In genomic region chr6:130713144-130713543, GRCh38 we compare ENCODE assay signal across 22 cellular contexts.
DNase-seq lines count a peak whose midpoint lies in the region; ATAC-seq and TF ChIP-seq lines count a peak whose summit lies in the region.
"Had no signal": no experiment of that assay in that cellular context is flagged by ENCODE, and none has a peak within 500 bp of the region (broad histone marks: within the 10 kb centered on the region; RNA-seq: fewer than 3 reads in every experiment).

No MANE protein-coding gene starts in this region.

- peak overlapping the region; percentile 30 to 97 (median 89) for H3K27ac Mint-ChIP-seq in brain
- no peak overlapping the region for H3K27ac Mint-ChIP-seq in activated naive CD8-positive, alpha-beta T cell treated with anti-CD3 and anti-CD28 coated beads, Interleukin-2, amount 50 U/mL, for 24 hours
- H3K27ac Mint-ChIP-seq: activated B cell treated with CpG ODN at 0.5 μM for 24 hours; activated CD8-positive, alpha-beta T cell treated with anti-CD3 and anti-CD28 coated beads, Interleukin-2, amount 10 ng/mL, durations not matched to agents 7 days and 5 days; activated naive CD4-positive, alpha-beta T cell treated with anti-CD3 and anti-CD28 coated beads, Interleukin-2, amount 50 U/mL, for 72 hours; stimulated activated naive B cell treated with anti-CD40 and anti-IgM and Interleukin-4, amounts not matched to agents 10 μg/mL and 1 μg/mL and 100 μg/mL, for 72 hours had no signal

- H3K79me2 ChIP-seq in trophoblast cell (ENCODE audit: control insufficient read depth, insufficient read depth, low read length, poor library complexity) = no peaks in the 10 kb centered on the region

- H3K4me1 ChIP-seq in HUES6 (ENCODE audit: control insufficient read depth, insufficient read depth, low read length) (peaks cover 53% of the 10 kb centered on the region), iPS DF 6.9 (ENCODE audit: control insufficient read depth, insufficient read depth, low read length) (peaks cover 5% of the 10 kb centered on the region; the same call in 1 of the 2 replicates), trophoblast cell (ENCODE audit: control insufficient read depth in 1 of 2, insufficient read depth in 2 of 2, low read length in 2 of 2) (peaks cover 5 to 6% of the 10 kb centered on the region in 2 experiments)
- H3K4me1 ChIP-seq: tibial artery had no signal

- no peak overlapping the region for H4K91ac ChIP-seq in trophoblast cell (ENCODE audit: low read depth, low read length)

- H4K8ac ChIP-seq in trophoblast cell (ENCODE audit: low read depth, low read length) = no peak overlapping the region

- H3K4me1 Mint-ChIP-seq in brain = peaks cover 52% of the 10 kb centered on the region
- peaks cover 10% of the 10 kb centered on the region for H3K4me1 Mint-ChIP-seq in activated naive CD8-positive, alpha-beta T cell treated with anti-CD3 and anti-CD28 coated beads, Interleukin-2, amount 50 U/mL, for 24 hours

- no peak overlapping the region for H3K14ac ChIP-seq in trophoblast cell (ENCODE audit: low read length)

- H2AK5ac ChIP-seq in trophoblast cell (ENCODE audit: low read length) = no peak overlapping the region

- H2AFZ ChIP-seq in trophoblast cell (ENCODE audit: insufficient read depth, low read length, poor library complexity) = no peak overlapping the region

- H2BK12ac ChIP-seq in trophoblast cell (ENCODE audit: low read length) = no peak overlapping the region

- H3K23ac ChIP-seq in trophoblast cell (ENCODE audit: low read length) = no peak overlapping the region

- H3K36me3 ChIP-seq in HUES6 (ENCODE audit: control insufficient read depth, insufficient read depth, low read length) (no peaks in the 10 kb centered on the region), iPS DF 6.9 (ENCODE audit: control insufficient read depth, insufficient read depth, low read length) (no peaks in the 10 kb centered on the region), trophoblast cell (ENCODE audit: control insufficient read depth in 1 of 2, insufficient read depth in 2 of 2, low read length in 2 of 2) (no peaks in the 10 kb centered on the region)
- H3K36me3 ChIP-seq: brain microvascular endothelial cell, sigmoid colon, SJSA1, tibial artery had no signal

- H3K27me3 ChIP-seq in HUES6 (ENCODE audit: control insufficient read depth, insufficient read depth, low read length) (no peaks in the 10 kb centered on the region), iPS DF 6.9 (ENCODE audit: control insufficient read depth, insufficient read depth, low read length) (no peaks in the 10 kb centered on the region), trophoblast cell (ENCODE audit: insufficient read depth, low read length) (no peaks in the 10 kb centered on the region)
- H3K27me3 ChIP-seq: brain microvascular endothelial cell, sigmoid colon, SJSA1, tibial artery had no signal

- no peaks in the 10 kb centered on the region for H3K27me3 Mint-ChIP-seq in brain
- H3K27me3 Mint-ChIP-seq in activated naive CD8-positive, alpha-beta T cell treated with anti-CD3 and anti-CD28 coated beads, Interleukin-2, amount 50 U/mL, for 24 hours = no peaks in the 10 kb centered on the region
- H3K27me3 Mint-ChIP-seq: activated B cell treated with CpG ODN at 0.5 μM for 24 hours; stimulated activated naive B cell treated with anti-CD40 and anti-IgM and Interleukin-4, amounts not matched to agents 10 μg/mL and 1 μg/mL and 100 μg/mL, for 72 hours had no signal

- no peak overlapping the region for H3K18ac ChIP-seq in trophoblast cell (ENCODE audit: low read length)

- H3K79me1 ChIP-seq in trophoblast cell (ENCODE audit: low read length) = no peaks in the 10 kb centered on the region

- H3K9ac ChIP-seq in HUES6 (ENCODE audit: low read length) = no peak overlapping the region
- no peak overlapping the region for H3K9ac ChIP-seq in trophoblast cell (ENCODE audit: low read length)

- ATAC-seq in activated naive CD8-positive, alpha-beta T cell treated with anti-CD3 and anti-CD28 coated beads, Interleukin-2, amount 50 U/mL, for 24 hours = no peak
- ATAC-seq: activated CD8-positive, alpha-beta T cell treated with anti-CD3 and anti-CD28 coated beads, Interleukin-2, amount 10 ng/mL, durations not matched to agents 7 days and 5 days; activated naive CD4-positive, alpha-beta T cell treated with anti-CD3 and anti-CD28 coated beads, Interleukin-2, amount 50 U/mL, for 72 hours; activated T-cell treated with anti-CD3 and anti-CD28 coated beads, Interleukin-2, amount 50 U/mL, for 4 hours; stimulated activated naive B cell treated with anti-CD40 and anti-IgM and Interleukin-4, amounts not matched to agents 10 μg/mL and 1 μg/mL and 100 μg/mL, for 72 hours had no signal

- H3K27ac ChIP-seq in HUES6 (ENCODE audit: low read depth, low read length) (peak overlapping the region; percentile 84), iPS DF 6.9 (ENCODE audit: low read length) (no peak overlapping the region), trophoblast cell (ENCODE audit: low read depth, low read length) (no peak overlapping the region)
- H3K27ac ChIP-seq: brain microvascular endothelial cell, sigmoid colon, SJSA1, tibial artery had no signal

- peak overlapping the region; percentile 24 for H3K4me2 ChIP-seq in trophoblast cell (ENCODE audit: low read length)

- no peaks in the 10 kb centered on the region for H3K36me3 Mint-ChIP-seq in brain
- no peaks in the 10 kb centered on the region for H3K36me3 Mint-ChIP-seq in activated naive CD8-positive, alpha-beta T cell treated with anti-CD3 and anti-CD28 coated beads, Interleukin-2, amount 50 U/mL, for 24 hours (ENCODE audit: low read depth)
- H3K36me3 Mint-ChIP-seq: stimulated activated naive B cell treated with anti-CD40 and anti-IgM and Interleukin-4, amounts not matched to agents 10 μg/mL and 1 μg/mL and 100 μg/mL, for 72 hours had no signal

- no peak overlapping the region; the same call in 1 of the 2 replicates for H3K4me3 ChIP-seq in HUES6 (ENCODE audit: low read depth, low read length)
- H3K4me3 ChIP-seq in iPS DF 6.9 (ENCODE audit: low read length) = no peak overlapping the region
- H3K4me3 ChIP-seq in trophoblast cell (ENCODE audit: low read depth, low read length) = no peak overlapping the region
- H3K4me3 ChIP-seq: sigmoid colon, SJSA1, tibial artery had no signal

- TF ChIP-seq CTCF in brain (conservative IDR thresholded peaks at IDR 0.05) = no peak

- H3K4ac ChIP-seq in trophoblast cell (ENCODE audit: low read depth, low read length) = no peak overlapping the region

- H3K9me3 ChIP-seq in HUES6 (ENCODE audit: control insufficient read depth, insufficient read depth, low read depth, low read length) (no peaks in the 10 kb centered on the region), iPS DF 6.9 (ENCODE audit: control insufficient read depth, insufficient read depth, low read length) (no peaks in the 10 kb centered on the region), trophoblast cell (ENCODE audit: insufficient read depth, low read depth, low read length) (no peaks in the 10 kb centered on the region)
- H3K9me3 ChIP-seq: sigmoid colon, SJSA1, tibial artery had no signal

- H2BK120ac ChIP-seq in trophoblast cell (ENCODE audit: insufficient read depth, low read length, poor library complexity) = no peak overlapping the region

- peak overlapping the region in 3 of 5 experiments; percentile 47 to 62 (median 55) for H3K4me3 Mint-ChIP-seq in brain
- no peak overlapping the region for H3K4me3 Mint-ChIP-seq in activated naive CD8-positive, alpha-beta T cell treated with anti-CD3 and anti-CD28 coated beads, Interleukin-2, amount 50 U/mL, for 24 hours
- H3K4me3 Mint-ChIP-seq: activated B cell treated with CpG ODN at 0.5 μM for 24 hours; activated CD8-positive, alpha-beta T cell treated with anti-CD3 and anti-CD28 coated beads, Interleukin-2, amount 10 ng/mL, durations not matched to agents 7 days and 5 days; activated T-cell treated with anti-CD3 and anti-CD28 coated beads, Interleukin-2, amount 50 U/mL, for 4 hours; stimulated activated naive B cell treated with anti-CD40 and anti-IgM and Interleukin-4, amounts not matched to agents 10 μg/mL and 1 μg/mL and 100 μg/mL, for 72 hours had no signal

- no CpG with 5 or more reads among the region's 3 CpGs for WGBS in iPS DF 6.9 (ENCODE audit: insufficient coverage, insufficient read length)
- WGBS in trophoblast cell (ENCODE audit: extremely low coverage, insufficient coverage, insufficient read length) = no CpG with 5 or more reads among the region's 3 CpGs

- H2BK5ac ChIP-seq in trophoblast cell (ENCODE audit: low read depth, low read length, poor library complexity) = no peak overlapping the region

- H3K9me3 Mint-ChIP-seq in brain = peaks cover 0 to 5% (median 3%) of the 10 kb centered on the region in 5 experiments
- peaks cover 2% of the 10 kb centered on the region for H3K9me3 Mint-ChIP-seq in activated naive CD8-positive, alpha-beta T cell treated with anti-CD3 and anti-CD28 coated beads, Interleukin-2, amount 50 U/mL, for 24 hours
- H3K9me3 Mint-ChIP-seq: activated B cell treated with CpG ODN at 0.5 μM for 24 hours had no signal

- DNase-seq in iPS DF 6.9 (ENCODE audit: low read depth, low spot score) (peak; percentile 58), trophoblast cell (peak; percentile 82 to 96), HT-29 (ENCODE audit: low spot score) (no peak), NCI-H1436 (lab: John Stamatoyannopoulos, UW) (no peak)
- no peak for DNase-seq in activated naive CD8-positive, alpha-beta T cell treated with anti-CD3 and anti-CD28 coated beads, Interleukin-2, amount 50 U/mL, for 24 hours
- DNase-seq in activated CD4-positive, alpha-beta T cell treated with anti-CD3 and anti-CD28 coated beads, Interleukin-2, amount 50 U/mL, for 4 hours = no peak
- DNase-seq: activated B cell treated with CpG ODN at 0.5 μM for 24 hours; activated CD8-positive, alpha-beta T cell treated with anti-CD3 and anti-CD28 coated beads, Interleukin-2, amount 10 ng/mL, durations not matched to agents 7 days and 5 days; activated T-cell treated with anti-CD3 and anti-CD28 coated beads, Interleukin-2, amount 50 U/mL, for 4 hours; AML-193; brain microvascular endothelial cell; cortex of kidney; NCI-H1105; NCI-H2171 treated with DMSO at 0.1 percent for 48 hours; NCI-H774; sigmoid colon; stimulated activated naive B cell treated with anti-CD40 and anti-IgM and Interleukin-4, amounts not matched to agents 10 μg/mL and 1 μg/mL and 100 μg/mL, for 72 hours; tibial artery had no signal

- no peak overlapping the region for H4K12ac ChIP-seq in trophoblast cell (ENCODE audit: low read depth, low read length)

Comparison
In these comparisons a context has a peak if more than half of its experiments do, and no peak if none do; other contexts are left out.
1. DNase-seq: peak in iPS DF 6.9 (single experiment) and trophoblast cell (2 of 2); none in activated naive CD8-positive, alpha-beta T cell treated with anti-CD3 and anti-CD28 coated beads, Interleukin-2, amount 50 U/mL, for 24 hours (single experiment), activated CD4-positive, alpha-beta T cell treated with anti-CD3 and anti-CD28 coated beads, Interleukin-2, amount 50 U/mL, for 4 hours (0 of 2), HT-29 (single experiment) and NCI-H1436 (single experiment).